In genomic region chr1:35707253-35708178, GRCh38 we compare ENCODE assay signal across 8 cellular contexts. TPM values are rescaled to one million over a fixed set of nuclear protein-coding genes. Genes with fewer than 3 reads are reported as not detected.
A peak's percentile ranks its signal among the peaks of the same experiment; 100 is the strongest.
DNase-seq lines count a peak whose midpoint lies in the region; FAIRE-seq and TF ChIP-seq lines count a peak whose summit lies in the region.

No MANE protein-coding gene starts in this region.

- peak overlapping the region; percentile 57 for H3K4me3 ChIP-seq in fibroblast of the aortic adventitia (ENCODE audit: low read depth, low read length)

- DNase-seq in ELR (ENCODE audit: low read depth), result peak; percentile 30
- DNase-seq in NCI-H2196 (lab: John Stamatoyannopoulos, UW; ENCODE audit: unreplicated experiment), result peak; percentile 84
- DNase-seq in activated T-cell treated with anti-CD3 and anti-CD28 coated beads, Interleukin-2, amount 50 U/mL, for 48 hours, result peak; percentile 37 to 49
- DNase-seq in fibroblast of the aortic adventitia (ENCODE audit: low read depth), result no peak
- peak in 42 of 56 donors; percentile 2 to 66 (median 24) for DNase-seq in nucleus accumbens (lab: John Stamatoyannopoulos, UW)
- DNase-seq in RCC 7860 (ENCODE audit: low spot score), result no peak
- DNase-seq in cortex of kidney (lab: John Stamatoyannopoulos, UW), result no peak
- no peak for DNase-seq in NOMO-1 (lab: John Stamatoyannopoulos, UW; ENCODE audit: unreplicated experiment in 2 of 2)

- FAIRE-seq in RCC 7860 (lab: Jason Lieb, UNC), result no peak

- TF ChIP-seq CTCF in fibroblast of the aortic adventitia (IDR thresholded peaks at IDR 0.05; ENCODE audit: insufficient read depth, low read length), result no peak

RNA-seq across cellular contexts. Expression of gene C1orf216, which starts 11.2 kb away (rescaled TPM):
- 19.3 and 27.2 TPM in 2 replicates for total RNA-seq in fibroblast of the aortic adventitia (ENCODE audit: low replicate concordance)

Comparison
In these comparisons a context has a peak if more than half of its experiments do, and no peak if none do; other contexts are left out.
1. DNase-seq: peak in ELR (single experiment), NCI-H2196 (single experiment), activated T-cell treated with anti-CD3 and anti-CD28 coated beads, Interleukin-2, amount 50 U/mL, for 48 hours (2 of 2) and nucleus accumbens (42 of 56); none in fibroblast of the aortic adventitia (single experiment), RCC 7860 (single experiment), cortex of kidney (single experiment) and NOMO-1 (0 of 2).